In the genomic region with DNA sequence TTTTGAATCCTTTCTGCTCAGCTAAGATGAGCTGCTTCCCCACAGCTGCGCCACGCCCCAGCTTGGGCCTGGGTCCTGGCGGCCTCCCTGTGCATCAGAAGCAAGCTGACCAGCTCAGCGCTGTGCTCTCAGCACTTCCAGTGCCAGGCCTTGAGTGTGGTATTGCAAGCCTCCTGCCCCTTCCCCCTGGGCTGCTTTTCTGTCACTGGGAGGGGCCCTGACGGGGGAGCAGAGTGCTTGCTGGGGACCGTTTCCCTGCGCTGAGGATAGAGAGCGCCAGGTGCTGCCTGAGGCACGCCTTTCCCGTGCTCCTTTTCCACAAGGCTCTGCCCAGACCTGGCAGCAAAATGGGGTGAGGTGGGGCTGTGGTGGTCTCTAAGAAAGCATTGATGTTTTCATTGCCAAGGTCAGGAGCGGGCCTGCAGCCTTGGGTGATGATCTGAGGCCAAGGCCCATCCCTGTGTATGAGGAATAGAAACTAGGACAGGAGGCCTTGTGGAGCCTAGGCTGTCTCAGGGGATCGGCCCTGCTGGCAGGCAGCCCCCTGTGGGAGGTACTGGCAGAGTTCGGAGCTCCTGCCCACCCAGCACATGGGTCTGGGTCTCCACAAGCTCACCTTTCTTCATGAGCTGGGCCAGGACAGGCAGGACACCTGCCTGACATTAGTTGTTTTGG, we compare ENCODE assay signal across 21 cellular contexts. TPM values are rescaled to one million over a fixed set of nuclear protein-coding genes. Genes with fewer than 3 reads are reported as not detected.
A peak's percentile ranks its signal among the peaks of the same experiment; 100 is the strongest.
DNase-seq lines count a peak whose midpoint lies in the region; ATAC-seq and TF ChIP-seq lines count a peak whose summit lies in the region.
"Had no signal": no experiment of that assay in that cellular context is flagged by ENCODE, and none has a peak within 500 bp of the region (broad histone marks: within the 10 kb centered on the region; RNA-seq: fewer than 3 reads in every experiment).

No MANE protein-coding gene starts in this region.

- CTCF ChIA-PET in CD4-positive, alpha-beta T cell (lab: Charles Lee) = no interaction called here

- H3K4me1 ChIP-seq in adipocyte (ENCODE audit: control insufficient read depth, insufficient read depth, low read length) = peaks cover 4% of the 10 kb centered on the region
- H3K4me1 ChIP-seq in ovary (ENCODE audit: insufficient read depth) = no peaks in the 10 kb centered on the region
- H3K4me1 ChIP-seq: neural progenitor cell, psoas muscle, SJSA1 had no signal

- intact Hi-C loops in CD4-positive, alpha-beta T cell (cut with DNase I, micrococcal nuclease) = loop anchor here in 1 of 2 experiments (5.0 kb wide), 2 partner anchors 45 to 95 kb away; a partner anchor contains a TSS
- intact Hi-C loops in ovary (cut with DNase I) = loop anchor here in 2 of 4 donors (10.0 kb wide), 2 partner anchors 98 to 1172 kb away; a partner anchor contains a TSS

- no peaks in the 10 kb centered on the region for H3K9me3 Mint-ChIP-seq in activated T-cell treated with anti-CD3 and anti-CD28 coated beads, Interleukin-2, amount 50 U/mL, for 24 hours
- no peaks in the 10 kb centered on the region for H3K9me3 Mint-ChIP-seq in activated T-cell treated with anti-CD3 and anti-CD28 coated beads, Interleukin-2, amount 50 U/mL, for 72 hours
- H3K9me3 Mint-ChIP-seq in CD4-positive, alpha-beta T cell = no peaks in the 10 kb centered on the region
- H3K9me3 Mint-ChIP-seq in neural crest cell = no peaks in the 10 kb centered on the region
- H3K9me3 Mint-ChIP-seq: neural progenitor cell had no signal

- TF ChIP-seq EP300 in ovary (IDR thresholded peaks at IDR 0.05) = no peak

- H3K27me3 Mint-ChIP-seq in activated T-cell treated with anti-CD3 and anti-CD28 coated beads, Interleukin-2, amount 50 U/mL, for 24 hours = no peaks in the 10 kb centered on the region
- H3K27me3 Mint-ChIP-seq in activated T-cell treated with anti-CD3 and anti-CD28 coated beads, Interleukin-2, amount 50 U/mL, for 72 hours (ENCODE audit: low read depth) = no peaks in the 10 kb centered on the region
- no peaks in the 10 kb centered on the region for H3K27me3 Mint-ChIP-seq in CD4-positive, alpha-beta T cell
- no peaks in the 10 kb centered on the region for H3K27me3 Mint-ChIP-seq in neural crest cell (ENCODE audit: low read depth)
- H3K27me3 Mint-ChIP-seq: activated CD4-positive, alpha-beta T cell treated with anti-CD3 and anti-CD28 coated beads for 36 hours had no signal

- H3K9me3 ChIP-seq in CD4-positive, alpha-beta T cell (ENCODE audit: control insufficient read depth, low read length) = no peaks in the 10 kb centered on the region
- H3K9me3 ChIP-seq in adipocyte (ENCODE audit: control insufficient read depth, low read length) = no peaks in the 10 kb centered on the region
- H3K9me3 ChIP-seq in ovary = no peaks in the 10 kb centered on the region
- H3K9me3 ChIP-seq: psoas muscle, SJSA1 had no signal

- H3K4me3 ChIP-seq in adipocyte (ENCODE audit: low read length) (no peak overlapping the region), ovary (no peak overlapping the region)
- H3K4me3 ChIP-seq: coronary artery, lung, neural progenitor cell, psoas muscle, SJSA1 had no signal

- no peaks in the 10 kb centered on the region for H3K27me3 ChIP-seq in CD4-positive, alpha-beta T cell (ENCODE audit: control insufficient read depth, insufficient read depth, low read length)
- H3K27me3 ChIP-seq in adipocyte (replicated peaks; ENCODE audit: control insufficient read depth, insufficient read depth, low read length) (no peaks in the 10 kb centered on the region), ovary (no peaks in the 10 kb centered on the region)
- H3K27me3 ChIP-seq: neural progenitor cell, SJSA1 had no signal

- H3K27ac Mint-ChIP-seq in activated T-cell treated with anti-CD3 and anti-CD28 coated beads, Interleukin-2, amount 50 U/mL, for 24 hours = no peak overlapping the region
- H3K27ac Mint-ChIP-seq in activated T-cell treated with anti-CD3 and anti-CD28 coated beads, Interleukin-2, amount 50 U/mL, for 72 hours = no peak overlapping the region
- peak overlapping the region; percentile 30 for H3K27ac Mint-ChIP-seq in CD4-positive, alpha-beta T cell
- peak overlapping the region; percentile 43 for H3K27ac Mint-ChIP-seq in neural crest cell (ENCODE audit: unreplicated experiment)
- H3K27ac Mint-ChIP-seq: activated CD4-positive, alpha-beta T cell treated with anti-CD3 and anti-CD28 coated beads for 36 hours; neural progenitor cell had no signal

- TF ChIP-seq CTCF in CD4-positive, alpha-beta T cell (IDR thresholded peaks at IDR 0.05) = no peak
- TF ChIP-seq CTCF in neural crest cell (conservative IDR thresholded peaks at IDR 0.05) = no peak
- TF ChIP-seq CTCF in ovary (IDR thresholded peaks at IDR 0.05) = no peak

- peaks cover 97% of the 10 kb centered on the region for H3K36me3 Mint-ChIP-seq in activated T-cell treated with anti-CD3 and anti-CD28 coated beads, Interleukin-2, amount 50 U/mL, for 24 hours (ENCODE audit: low read depth)
- peaks cover 8 to 15% of the 10 kb centered on the region in 2 donors for H3K36me3 Mint-ChIP-seq in activated T-cell treated with anti-CD3 and anti-CD28 coated beads, Interleukin-2, amount 50 U/mL, for 72 hours (ENCODE audit: insufficient read depth in 2 of 2)
- H3K36me3 Mint-ChIP-seq in CD4-positive, alpha-beta T cell (ENCODE audit: low read depth) = peaks cover 90% of the 10 kb centered on the region
- H3K36me3 Mint-ChIP-seq in neural crest cell (ENCODE audit: low read depth) = peaks cover 13% of the 10 kb centered on the region

- no peak for ATAC-seq in activated T-cell treated with anti-CD3 and anti-CD28 coated beads, Interleukin-2, amount 50 U/mL, for 72 hours (replicated peaks in 1 of 2)
- ATAC-seq in CD4-positive, alpha-beta T cell (ENCODE audit: poor library complexity) = no peak
- ATAC-seq: activated CD4-positive, alpha-beta T cell treated with anti-CD3 and anti-CD28 coated beads for 36 hours had no signal

- 77 to 89% (median 78%) methylated on average over 13 of the region's 13 CpGs for WGBS in ovary, 3 donors

- H3K36me3 ChIP-seq in adipocyte (ENCODE audit: control insufficient read depth, insufficient read depth, low read length, severe bottlenecking) (peaks cover 76% of the 10 kb centered on the region), ovary (no peaks in the 10 kb centered on the region)
- H3K36me3 ChIP-seq: neural progenitor cell had no signal

- H3K4me1 Mint-ChIP-seq in activated T-cell treated with anti-CD3 and anti-CD28 coated beads, Interleukin-2, amount 50 U/mL, for 24 hours (ENCODE audit: low read depth) = peaks cover 5% of the 10 kb centered on the region
- H3K4me1 Mint-ChIP-seq in activated T-cell treated with anti-CD3 and anti-CD28 coated beads, Interleukin-2, amount 50 U/mL, for 72 hours (ENCODE audit: low read depth) = peaks cover 10% of the 10 kb centered on the region
- peaks cover 19% of the 10 kb centered on the region for H3K4me1 Mint-ChIP-seq in CD4-positive, alpha-beta T cell (ENCODE audit: low read depth)
- no peaks in the 10 kb centered on the region for H3K4me1 Mint-ChIP-seq in neural crest cell
- H3K4me1 Mint-ChIP-seq: activated CD4-positive, alpha-beta T cell treated with anti-CD3 and anti-CD28 coated beads for 36 hours; neural progenitor cell had no signal

- TF ChIP-seq POLR2A in ovary (IDR thresholded peaks at IDR 0.05) = no peak

- DNase-seq in activated T-cell treated with anti-CD3 and anti-CD28 coated beads, Interleukin-2, amount 50 U/mL, for 24 hours = peak; percentile 15
- DNase-seq in activated T-cell treated with anti-CD3 and anti-CD28 coated beads, Interleukin-2, amount 50 U/mL, for 72 hours = no peak
- DNase-seq in CD4-positive, alpha-beta T cell = no peak
- DNase-seq in adipocyte (ENCODE audit: low read depth) (no peak), neural crest cell (ENCODE audit: low read depth, low spot score) (no peak), kidney glomerular epithelial cell (lab: John Stamatoyannopoulos, UW) (no peak), ovary (no peak)
- DNase-seq in central memory CD4-positive, alpha-beta T cell = no peak
- DNase-seq: activated CD4-positive, alpha-beta T cell treated with anti-CD3 and anti-CD28 coated beads for 36 hours; activated effector memory CD4-positive, alpha-beta T cell treated with Interleukin-2 at 50 U/mL for 16 hours; GOT3; Karpas-422; NCI-H2171; NCI-H524; psoas muscle; substantia nigra; T-helper 1 cell had no signal

- no peak overlapping the region for H3K27ac ChIP-seq in CD4-positive, alpha-beta T cell (ENCODE audit: low read depth, low read length)
- H3K27ac ChIP-seq in ovary = no peak overlapping the region
- H3K27ac ChIP-seq: coronary artery, neural progenitor cell, SJSA1 had no signal

- peak overlapping the region; percentile 37 for H3K9ac ChIP-seq in adipocyte (ENCODE audit: low read length)
- H3K9ac ChIP-seq: neural progenitor cell had no signal

- POLR2A ChIA-PET in CD4-positive, alpha-beta T cell (lab: Charles Lee) = interaction anchor here (2.0 to 4.2 kb wide), 2 partner anchors 31 to 46 kb away, joined by 8 to 21 read pairs; no protein-coding TSS in a partner anchor

- no peak overlapping the region for H3K4me3 Mint-ChIP-seq in activated T-cell treated with anti-CD3 and anti-CD28 coated beads, Interleukin-2, amount 50 U/mL, for 24 hours
- no peak overlapping the region for H3K4me3 Mint-ChIP-seq in activated T-cell treated with anti-CD3 and anti-CD28 coated beads, Interleukin-2, amount 50 U/mL, for 72 hours
- H3K4me3 Mint-ChIP-seq in CD4-positive, alpha-beta T cell = no peak overlapping the region
- no peak overlapping the region for H3K4me3 Mint-ChIP-seq in neural crest cell
- H3K4me3 Mint-ChIP-seq: activated CD4-positive, alpha-beta T cell treated with anti-CD3 and anti-CD28 coated beads for 36 hours; neural progenitor cell had no signal

RNA-seq across cellular contexts. Expression of a gene that starts 29.7 kb away (rescaled TPM):
- 10 to 100 TPM; 57.5 to 59.5 TPM for total RNA-seq in activated T-cell treated with anti-CD3 and anti-CD28 coated beads, Interleukin-2, amount 50 U/mL, for 72 hours
- total RNA-seq in CD4-positive, alpha-beta T cell = 100 to 1,000 TPM; 239 to 242 TPM
- 68.0 and 73.5 TPM in 2 replicates for total RNA-seq in neural crest cell
- 10 to 100 TPM; 23.5 to 57.0 (median 40.8) TPM for total RNA-seq in ovary
- 10 to 100 TPM; 18.6 to 27.1 TPM for polyA plus RNA-seq in ovary

RNA-seq across cellular contexts. Expression of a gene that starts 47.5 kb away (rescaled TPM):
- 10 to 100 TPM; 50.0 to 57.2 TPM for total RNA-seq in activated T-cell treated with anti-CD3 and anti-CD28 coated beads, Interleukin-2, amount 50 U/mL, for 72 hours
- total RNA-seq in CD4-positive, alpha-beta T cell = 100 to 1,000 TPM; 104 to 113 TPM
- total RNA-seq in neural crest cell (16.1 and 17.5 TPM in 2 replicates), ovary (10 to 100 TPM; 14.3 to 30.3 (median 23.7) TPM)
- 10 to 100 TPM; 12.7 to 22.9 TPM for polyA plus RNA-seq in ovary

Comparison
In these comparisons a context has a peak if more than half of its experiments do, and no peak if none do; other contexts are left out.
1. H3K27ac Mint-ChIP-seq: peak in CD4-positive, alpha-beta T cell (single experiment) and neural crest cell (single experiment); none in activated T-cell treated with anti-CD3 and anti-CD28 coated beads, Interleukin-2, amount 50 U/mL, for 24 hours (single experiment) and activated T-cell treated with anti-CD3 and anti-CD28 coated beads, Interleukin-2, amount 50 U/mL, for 72 hours (single experiment).